In genomic region chr20:24993337-24994185, GRCh38 we compare ENCODE assay signal across 8 cellular contexts. TPM values are rescaled to one million over a fixed set of nuclear protein-coding genes. Genes with fewer than 3 reads are reported as not detected.
DNase-seq lines count a peak whose midpoint lies in the region; ATAC-seq and TF ChIP-seq lines count a peak whose summit lies in the region.

No MANE protein-coding gene starts in this region.

- no peaks in the 10 kb centered on the region for H3K9me3 Mint-ChIP-seq in activated T-helper 17 cell treated with anti-CD3 and anti-CD28 coated beads, Interleukin-2, amount 50 U/mL, for 72 hours

- peak overlapping the region; percentile 95 for H3K27ac Mint-ChIP-seq in activated T-helper 17 cell treated with anti-CD3 and anti-CD28 coated beads, Interleukin-2, amount 50 U/mL, for 72 hours

- H3K27me3 ChIP-seq in SK-N-SH (ENCODE audit: insufficient read depth), result no peaks in the 10 kb centered on the region
- no peaks in the 10 kb centered on the region for H3K27me3 ChIP-seq in prostate gland (replicated peaks; ENCODE audit: insufficient read depth)

- H3K27ac ChIP-seq in SK-N-SH (ENCODE audit: low read depth in 2 of 2, low read length in 1 of 2) (peak overlapping the region; percentile 76 to 89), prostate gland (peak overlapping the region; percentile 85 to 90)

- whole genome bisulfite sequencing in SK-N-SH (ENCODE audit: low lambda C conversion rate), result 63% methylated on average over 9 of the region's 9 CpGs
- WGBS in prostate gland, result 19% methylated on average over 9 of the region's 9 CpGs

- DNase-seq in SK-N-SH, result no peak
- DNase-seq in NCI-H128 (lab: John Stamatoyannopoulos, UW; ENCODE audit: unreplicated experiment), result peak; percentile 10
- peak; percentile 75 for DNase-seq in globus pallidus (ENCODE audit: low spot score)
- DNase-seq in prostate gland (ENCODE audit: low spot score), result no peak
- DNase-seq in iPS-NIHi11 (ENCODE audit: low spot score), result no peak

- intact Hi-C loops in prostate gland (cut with DNase I), result loop anchor here (2.0 to 10.0 kb wide), 6 partner anchors 204 to 1629 kb away; partner anchors contain the start of genes ABHD12, ENTPD6, GINS1 and GZF1

- peaks cover 34% of the 10 kb centered on the region for H3K4me1 Mint-ChIP-seq in activated T-helper 17 cell treated with anti-CD3 and anti-CD28 coated beads, Interleukin-2, amount 50 U/mL, for 72 hours

- H3K9ac ChIP-seq in SK-N-SH, result peak overlapping the region; percentile 75

- peaks cover 36% of the 10 kb centered on the region for H3K79me2 ChIP-seq in SK-N-SH (ENCODE audit: insufficient read depth)

- CTCF ChIA-PET in SK-N-SH (lab: Yijun Ruan, JAX), result interaction anchor here (0.7 to 4.7 kb wide), 32 partner anchors 10 to 449 kb away, joined by 3 to 48 read pairs (median 4); partner anchors contain the start of genes GINS1 and PYGB

- peaks cover 10% of the 10 kb centered on the region for H3K36me3 Mint-ChIP-seq in activated T-helper 17 cell treated with anti-CD3 and anti-CD28 coated beads, Interleukin-2, amount 50 U/mL, for 72 hours (ENCODE audit: low read depth)

- peak; percentile 57 for TF ChIP-seq RAD21 in SK-N-SH (IDR thresholded peaks at IDR 0.05; ENCODE audit: low read length)

- H3F3A ChIP-seq in SK-N-SH (replicated peaks; ENCODE audit: insufficient read depth), result peaks cover 11% of the 10 kb centered on the region

- H3K9me3 ChIP-seq in SK-N-SH, result no peaks in the 10 kb centered on the region
- H3K9me3 ChIP-seq in prostate gland, result no peaks in the 10 kb centered on the region

- peak overlapping the region; percentile 95 for H3K4me2 ChIP-seq in SK-N-SH

- TF ChIP-seq CTCF in SK-N-SH (IDR thresholded peaks at IDR 0.05) (peak; percentile 54), prostate gland (IDR thresholded peaks at IDR 0.05) (peak in 3 of 4 experiments; percentile 44 to 63 (median 49))

- TF ChIP-seq POLR2A in prostate gland (IDR thresholded peaks at IDR 0.05), result no peak

- no peak for TF ChIP-seq EP300 in SK-N-SH (IDR thresholded peaks at IDR 0.05; ENCODE audit: borderline replicate concordance in 1 of 2, low read depth in 1 of 2, low read length in 1 of 2)

- H3K4me1 ChIP-seq in SK-N-SH (ENCODE audit: control insufficient read depth in 1 of 2, insufficient read depth in 2 of 2, low read depth in 1 of 2, low read length in 1 of 2) (peaks cover 17 to 20% of the 10 kb centered on the region in 2 experiments; a peak in 3 of 4 replicates), prostate gland (replicated peaks) (peaks cover 11% of the 10 kb centered on the region)

- H3K36me3 ChIP-seq in SK-N-SH (replicated peaks in 1 of 2; ENCODE audit: control insufficient read depth in 1 of 2, insufficient read depth in 2 of 2, low read length in 1 of 2) (peaks cover 0 to 3% of the 10 kb centered on the region in 2 experiments), prostate gland (no peaks in the 10 kb centered on the region)

- no peaks in the 10 kb centered on the region for H4K20me1 ChIP-seq in SK-N-SH (ENCODE audit: insufficient read depth)

- POLR2A ChIA-PET in SK-N-SH (lab: Yijun Ruan, JAX), result interaction anchor here (0.5 kb wide), 1 partner anchor 457 kb away, joined by 3 read pairs; no protein-coding TSS in a partner anchor

- H3K27me3 Mint-ChIP-seq in activated T-helper 17 cell treated with anti-CD3 and anti-CD28 coated beads, Interleukin-2, amount 50 U/mL, for 72 hours, result no peaks in the 10 kb centered on the region

- ATAC-seq in SK-N-SH treated with all-trans-retinoic acid at 6 μM for 48 hours, result no peak
- no peak for ATAC-seq in activated T-helper 17 cell treated with anti-CD3 and anti-CD28 coated beads, Interleukin-2, amount 50 U/mL, for 72 hours (replicated peaks)
- ATAC-seq in GM18907 (IDR thresholded peaks at IDR 0.05; ENCODE audit: unreplicated experiment), result no peak

- H2AFZ ChIP-seq in SK-N-SH (ENCODE audit: low read depth), result peak overlapping the region; percentile 88

- peak overlapping the region; percentile 98 for H3K4me3 Mint-ChIP-seq in activated T-helper 17 cell treated with anti-CD3 and anti-CD28 coated beads, Interleukin-2, amount 50 U/mL, for 72 hours

- H3K9me2 ChIP-seq in SK-N-SH, result no peaks in the 10 kb centered on the region

- H3K4me3 ChIP-seq in SK-N-SH (ENCODE audit: low read depth in 2 of 2, low read length in 1 of 2), result peak overlapping the region; percentile 91 to 95
- H3K4me3 ChIP-seq in prostate gland, result peak overlapping the region; percentile 70 to 86

TF ChIP-seq in SK-N-SH, 30 proteins besides CTCF, POLR2A, EP300 and RAD21:
- no peak for TF ChIP-seq MEF2A (IDR thresholded peaks at IDR 0.05; ENCODE audit: borderline replicate concordance, low read depth)
- TF ChIP-seq RCOR1 (IDR thresholded peaks at IDR 0.05; ENCODE audit: low read length), result no peak
- no peak for TF ChIP-seq FOXM1 (IDR thresholded peaks at IDR 0.05; ENCODE audit: low read depth)
- TF ChIP-seq TCF12 (IDR thresholded peaks at IDR 0.05), result no peak
- no peak for TF ChIP-seq PBX3 (IDR thresholded peaks at IDR 0.05)
- TF ChIP-seq RXRA (IDR thresholded peaks at IDR 0.05; ENCODE audit: borderline replicate concordance, low read depth), result no peak
- TF ChIP-seq CHD2 (IDR thresholded peaks at IDR 0.05; ENCODE audit: low read length, partially characterized antibody), result no peak

TF ChIP-seq in SK-N-SH treated with all-trans-retinoic acid at 6 μM for 48 hours, 23 proteins besides CTCF, POLR2A, EP300 and RAD21 (continues in another document):
- TF ChIP-seq ZNF70 (CRISPR knock-in tag; IDR thresholded peaks at IDR 0.05) (no peak), PPARA (CRISPR knock-in tag; IDR thresholded peaks at IDR 0.05; ENCODE audit: borderline replicate concordance) (no peak), PATZ1 (CRISPR knock-in tag; IDR thresholded peaks at IDR 0.05; ENCODE audit: borderline replicate concordance) (no peak), ZFP3 (CRISPR knock-in tag; IDR thresholded peaks at IDR 0.05) (no peak), ZFP30 (CRISPR knock-in tag; IDR thresholded peaks at IDR 0.05) (no peak), ZNF565 (CRISPR knock-in tag; conservative IDR thresholded peaks at IDR 0.05; ENCODE audit: low read depth) (no peak), TOX (CRISPR knock-in tag; IDR thresholded peaks at IDR 0.05; ENCODE audit: borderline replicate concordance) (no peak), SNAI2 (CRISPR knock-in tag; IDR thresholded peaks at IDR 0.05) (no peak), ZNF8 (CRISPR knock-in tag; IDR thresholded peaks at IDR 0.05) (no peak), TCF4 (CRISPR knock-in tag; IDR thresholded peaks at IDR 0.05; ENCODE audit: borderline replicate concordance) (no peak), ISL1 (CRISPR knock-in tag; IDR thresholded peaks at IDR 0.05) (no peak), ARNTL (CRISPR knock-in tag; IDR thresholded peaks at IDR 0.05; ENCODE audit: borderline replicate concordance, low read depth) (no peak), RARB (CRISPR knock-in tag; IDR thresholded peaks at IDR 0.05) (no peak), CSRNP3 (CRISPR knock-in tag; IDR thresholded peaks at IDR 0.05) (no peak)

RNA-seq across cellular contexts. Expression of gene APMAP, which starts 1.0 kb away (rescaled TPM):
- 107 and 115 TPM in 2 replicates for polyA plus RNA-seq in SK-N-SH (2012; rRNA removed)
- polyA plus RNA-seq in SK-N-SH (2012; cell fraction: cytosol; rRNA removed), result 123 and 130 TPM in 2 replicates
- 81.8 and 94.1 TPM in 2 replicates for polyA plus RNA-seq in SK-N-SH (2012; cell fraction: nucleus; rRNA removed)
- 10 to 100 TPM; 30.7 to 49.4 TPM for total RNA-seq in activated T-helper 17 cell treated with anti-CD3 and anti-CD28 coated beads, Interleukin-2, amount 50 U/mL, for 72 hours
- 10 to 100 TPM; 70.5 to 93.8 TPM for total RNA-seq in prostate gland

RNA-seq across cellular contexts. Expression of gene CST7, which starts 44.5 kb away (rescaled TPM):
- polyA plus RNA-seq in SK-N-SH (2012; rRNA removed), result 0.07 and 0.08 TPM in 2 replicates
- polyA plus RNA-seq in SK-N-SH (2012; cell fraction: cytosol; rRNA removed), result 0.05 TPM in 1 of 2 replicates, not detected in the other
- not detected in 2 replicates for polyA plus RNA-seq in SK-N-SH (2012; cell fraction: nucleus; rRNA removed)
- total RNA-seq in activated T-helper 17 cell treated with anti-CD3 and anti-CD28 coated beads, Interleukin-2, amount 50 U/mL, for 72 hours, result 10 to 100 TPM; 38.2 to 41.7 TPM
- 1 to 10 TPM; 1.2 to 3.6 TPM for total RNA-seq in prostate gland

Comparison
In these comparisons a context has a peak if more than half of its experiments do, and no peak if none do; other contexts are left out.
1. DNase-seq: peak in NCI-H128 (single experiment) and globus pallidus (single experiment); none in SK-N-SH (single experiment), prostate gland (single experiment) and iPS-NIHi11 (single experiment).
2. RNA of gene CST7, which starts 44.5 kb away (total RNA-seq): 38.2 to 41.7 TPM in activated T-helper 17 cell treated with anti-CD3 and anti-CD28 coated beads, Interleukin-2, amount 50 U/mL, for 72 hours; 1.2 to 3.6 TPM in prostate gland; every median in the first group is over 4 times any median in the second.